ENCODE assay signal across 9 cellular contexts in the genomic region with DNA sequence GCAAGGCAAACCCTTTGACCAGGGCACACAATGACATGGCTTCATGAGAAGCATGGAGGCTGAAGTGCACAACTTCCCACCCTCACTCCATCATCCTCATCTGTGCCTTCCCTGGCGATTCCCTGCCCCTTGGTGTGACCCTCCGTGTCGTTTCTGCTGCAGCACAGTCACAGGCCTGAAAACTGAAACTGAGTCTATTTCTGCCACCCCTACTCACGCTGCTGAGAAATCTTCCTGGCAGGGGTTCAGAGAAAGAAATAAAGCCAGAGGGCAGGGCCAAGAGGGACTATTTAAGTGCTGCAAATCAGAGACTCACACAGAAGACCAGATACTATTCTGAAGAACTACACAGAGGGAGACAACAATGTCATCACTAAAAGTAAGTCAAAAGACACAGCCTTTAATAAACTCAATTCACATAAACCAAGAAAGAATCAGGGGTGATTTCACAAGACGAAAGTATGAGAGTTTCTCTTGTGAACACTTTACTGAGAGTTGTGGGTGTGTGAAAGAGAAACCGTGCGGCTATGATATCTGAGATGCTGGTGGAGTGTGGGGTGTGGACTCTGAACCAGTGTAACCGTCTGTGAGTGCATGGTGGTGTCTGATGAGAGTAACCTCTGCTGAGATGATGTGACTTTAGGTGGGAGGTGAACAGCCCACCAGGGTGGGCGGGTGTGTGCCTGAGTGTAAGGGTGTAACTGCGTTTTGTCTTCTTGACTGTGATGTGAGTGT. TPM values are rescaled to one million over a fixed set of nuclear protein-coding genes. Genes with fewer than 3 reads are reported as not detected.
A peak's percentile ranks its signal among the peaks of the same experiment; 100 is the strongest.
DNase-seq lines count a peak whose midpoint lies in the region; ATAC-seq, FAIRE-seq and TF ChIP-seq lines count a peak whose summit lies in the region.
"Had no signal": no experiment of that assay in that cellular context is flagged by ENCODE, and none has a peak within 500 bp of the region (broad histone marks: within the 10 kb centered on the region; RNA-seq: fewer than 3 reads in every experiment).

No MANE protein-coding gene starts in this region.

- peaks cover 1 to 4% of the 10 kb centered on the region in 2 experiments; a peak in 2 of 5 replicates for H3K27me3 ChIP-seq in HepG2 (ENCODE audit: control insufficient read depth in 1 of 2, insufficient read depth in 2 of 2, low read length in 2 of 2)
- H3K27me3 ChIP-seq in right lobe of liver: no peaks in the 10 kb centered on the region
- H3K27me3 ChIP-seq in aorta (ENCODE audit: control insufficient read depth in 1 of 2, insufficient read depth in 2 of 2, low read length in 1 of 2): no peaks in the 10 kb centered on the region
- H3K27me3 ChIP-seq: BLaER1 had no signal

- no TSS peak for BruUV-seq in HepG2 (replicated peaks; lab: Mats Ljungman, UMichigan)

- intact Hi-C loops in HepG2 (cut with micrococcal nuclease; ENCODE audit: unreplicated experiment): loop anchor here (5.0 kb wide), 1 partner anchor 88 kb away; no protein-coding TSS in a partner anchor
- intact Hi-C loops in right lobe of liver (cut with DNase I): loop anchor here in 1 of 2 donors (10.0 kb wide), 1 partner anchor 124 kb away; no protein-coding TSS in a partner anchor
- intact Hi-C loops in aorta (cut with DNase I): no loop called here

- H3K79me2 ChIP-seq in HepG2 (ENCODE audit: insufficient read depth, low read length): no peaks in the 10 kb centered on the region

- no peak for TF ChIP-seq POLR2A in HepG2 (IDR thresholded peaks at IDR 0.05; ENCODE audit: insufficient read depth in 1 of 2, low read depth in 2 of 2, low read length in 2 of 2)
- no peak for TF ChIP-seq POLR2A in right lobe of liver (IDR thresholded peaks at IDR 0.05)

- H3K27ac ChIP-seq in HepG2 (ENCODE audit: extremely low read length, insufficient read depth, low read length) (no peak overlapping the region), right lobe of liver (no peak overlapping the region), aorta (ENCODE audit: low read depth in 1 of 2, low read length in 2 of 2) (no peak overlapping the region)
- H3K27ac ChIP-seq: BLaER1 had no signal

- TF ChIP-seq EP300 in HepG2 (IDR thresholded peaks at IDR 0.05; ENCODE audit: low read depth in 2 of 2, low read length in 2 of 2): no peak
- no peak for TF ChIP-seq EP300 in HepG2 (CRISPR knock-in tag; IDR thresholded peaks at IDR 0.05; ENCODE audit: borderline replicate concordance)

- ATAC-seq in HepG2 (peak; percentile 48; the same call in 2 of the 3 replicates), right lobe of liver (no peak), aorta (ENCODE audit: low FRiP score) (peak; percentile 26), HG02623 (IDR thresholded peaks at IDR 0.05; ENCODE audit: unreplicated experiment) (no peak)

- no peak for TF ChIP-seq CTCF in HepG2 (CRISPR knock-in tag; IDR thresholded peaks at IDR 0.05)
- TF ChIP-seq CTCF in right lobe of liver (IDR thresholded peaks at IDR 0.05): no peak
- TF ChIP-seq CTCF in fibroblast of the aortic adventitia (IDR thresholded peaks at IDR 0.05; ENCODE audit: insufficient read depth, low read length): no peak

- POLR2A ChIA-PET in HepG2 (lab: Yijun Ruan, JAX): no interaction called here

- DNase-seq in HepG2 (ENCODE audit: low spot score): no peak
- DNase-seq in right lobe of liver: no peak
- no peak for DNase-seq in HTR-8/SVneo (ENCODE audit: insufficient read length, low spot score)
- peak; percentile 6 for DNase-seq in fibroblast of the aortic adventitia (ENCODE audit: low read depth)
- no peak for DNase-seq in aorta
- DNase-seq in NCI-H2081 (lab: John Stamatoyannopoulos, UW): no peak
- no peak for DNase-seq in NCI-H1105 treated with DMSO at 0.1 percent for 48 hours (lab: John Stamatoyannopoulos, UW)

- H3K36me3 ChIP-seq in HepG2 (replicated peaks in 1 of 2; ENCODE audit: control insufficient read depth in 1 of 2, insufficient read depth in 2 of 2, low read length in 2 of 2): no peaks in the 10 kb centered on the region
- H3K36me3 ChIP-seq in right lobe of liver: no peaks in the 10 kb centered on the region
- no peaks in the 10 kb centered on the region for H3K36me3 ChIP-seq in aorta (ENCODE audit: control insufficient read depth in 1 of 2, insufficient read depth in 2 of 2, low read length in 1 of 2)
- H3K36me3 ChIP-seq: BLaER1 had no signal

- CTCF ChIA-PET in HepG2 (lab: Yijun Ruan, JAX; ENCODE audit: low intra/inter-chr PET ratio, low total read pairs): no interaction called here

- no peak overlapping the region for H3K4me3 ChIP-seq in HepG2 (replicated peaks in 1 of 3; ENCODE audit: insufficient read depth in 1 of 3, low read depth in 2 of 3, low read length in 3 of 3)
- no peak overlapping the region for H3K4me3 ChIP-seq in right lobe of liver
- no peak overlapping the region for H3K4me3 ChIP-seq in fibroblast of the aortic adventitia (ENCODE audit: low read depth, low read length)
- H3K4me3 ChIP-seq in aorta (ENCODE audit: low read length in 2 of 2): no peak overlapping the region
- H3K4me3 ChIP-seq: BLaER1 had no signal

- 7% methylated on average over 10 of the region's 10 CpGs for WGBS in HepG2 (ENCODE audit: low lambda C conversion rate)
- WGBS in right lobe of liver (ENCODE audit: insufficient coverage, low coverage, low lambda C conversion rate, missing lambda C conversion rate): 63% methylated on average over 10 of the region's 10 CpGs
- 38 to 39% methylated on average over 10 of the region's 10 CpGs for WGBS in aorta, 2 donors

- no peak overlapping the region for H2AFZ ChIP-seq in HepG2 (ENCODE audit: low read length)

- H3K9ac ChIP-seq in HepG2 (ENCODE audit: insufficient read depth, low read depth, low read length): no peak overlapping the region
- H3K9ac ChIP-seq: BLaER1 had no signal

- no peak for TF ChIP-seq RAD21 in HepG2 (CRISPR knock-in tag; IDR thresholded peaks at IDR 0.05)

- peak overlapping the region; percentile 50; the same call in 1 of the 2 replicates for H3K4me2 ChIP-seq in HepG2 (ENCODE audit: low read depth, low read length)
- H3K4me2 ChIP-seq: BLaER1 had no signal

- no peaks in the 10 kb centered on the region for H3K9me3 ChIP-seq in HepG2 (ENCODE audit: low read length)
- no peaks in the 10 kb centered on the region for H3K9me3 ChIP-seq in right lobe of liver
- no peaks in the 10 kb centered on the region for H3K9me3 ChIP-seq in aorta (ENCODE audit: control insufficient read depth, low read length)
- H3K9me3 ChIP-seq: BLaER1 had no signal

- H4K20me1 ChIP-seq in HepG2 (ENCODE audit: insufficient read depth, low read length): no peaks in the 10 kb centered on the region
- H4K20me1 ChIP-seq: BLaER1 had no signal

- FAIRE-seq in HepG2 (lab: Jason Lieb, UNC) (no peak), HTR-8/SVneo (lab: Jason Lieb, UNC) (peak; percentile 54)

- peaks cover 26% of the 10 kb centered on the region for H3K4me1 ChIP-seq in HepG2 (ENCODE audit: insufficient read depth, low read length)
- H3K4me1 ChIP-seq in right lobe of liver: peaks cover 0 to 6% (median 0%) of the 10 kb centered on the region in 4 donors
- H3K4me1 ChIP-seq in aorta (ENCODE audit: control insufficient read depth in 1 of 2, insufficient read depth in 2 of 2, low read length in 2 of 2): no peaks in the 10 kb centered on the region

- in situ Hi-C loops in HepG2 (cut with HindIII; ENCODE audit: extremely low pct_ligation_motif_present, low pct_unique_long_range_greater_than_20kb): no loop called here

RNA-seq across cellular contexts. Expression of a gene that starts 23.5 kb away (rescaled TPM):
- total RNA-seq in HepG2 (2016; rRNA removed; fragmentation: Illumina TruSeq; extraction: Trizol) (not detected in 2 replicates), right lobe of liver (not detected), fibroblast of the aortic adventitia (ENCODE audit: low replicate concordance) (not detected in 2 replicates), aorta (not detected)
- not detected in 2 replicates for total RNA-seq in HepG2 (2016; cell fraction: cytosol; rRNA removed; fragmentation: Illumina TruSeq; extraction: Trizol; ENCODE audit: low read depth)
- total RNA-seq in HepG2 (2016; cell fraction: insoluble cytoplasmic fraction; rRNA removed; fragmentation: Illumina TruSeq; extraction: Trizol): not detected in 2 replicates
- not detected in 2 replicates for total RNA-seq in HepG2 (2016; cell fraction: membrane; rRNA removed; fragmentation: Illumina TruSeq; extraction: Trizol)
- total RNA-seq in HepG2 (2016; cell fraction: nucleus; rRNA removed; fragmentation: Illumina TruSeq; extraction: Trizol): not detected in 2 replicates
- polyA plus RNA-seq in HepG2 (2011; rRNA removed) (not detected in 2 replicates), aorta (not detected)
- not detected in 2 replicates for polyA plus RNA-seq in HepG2 (2011; cell fraction: cytosol; rRNA removed)
- polyA plus RNA-seq in HepG2 (2011; cell fraction: nucleus; rRNA removed): not detected in 2 replicates
- not detected in 2 replicates for polyA plus RNA-seq in HepG2 (2012)
- polyA plus RNA-seq in HepG2 (2016; cell fraction: cytosol; fragmentation: Illumina TruSeq; extraction: Trizol; ENCODE audit: low read depth): not detected in 2 replicates
- polyA plus RNA-seq in HepG2 (2016; cell fraction: insoluble cytoplasmic fraction; fragmentation: Illumina TruSeq; extraction: Trizol; ENCODE audit: low read depth): not detected in 2 replicates
- polyA plus RNA-seq in HepG2 (2016; cell fraction: membrane; fragmentation: Illumina TruSeq; extraction: Trizol; ENCODE audit: low read depth): not detected in 2 replicates
- not detected in 2 replicates for polyA plus RNA-seq in HepG2 (2016; cell fraction: nucleus; fragmentation: Illumina TruSeq; extraction: Trizol; ENCODE audit: insufficient read depth, low read depth)
- polyA minus RNA-seq in HepG2 (2011; rRNA and poly(A)+ RNA removed; ENCODE audit: low replicate concordance): not detected in 2 replicates
- polyA minus RNA-seq in HepG2 (2011; cell fraction: cytosol; rRNA and poly(A)+ RNA removed): not detected in 2 replicates
- polyA minus RNA-seq in HepG2 (2011; cell fraction: nucleus; rRNA and poly(A)+ RNA removed): not detected in 2 replicates

RNA-seq across cellular contexts. Expression of a gene that starts 25.1 kb away (rescaled TPM):
- not detected in 2 replicates for total RNA-seq in HepG2 (2016; rRNA removed; fragmentation: Illumina TruSeq; extraction: Trizol)
- total RNA-seq in HepG2 (2016; cell fraction: cytosol; rRNA removed; fragmentation: Illumina TruSeq; extraction: Trizol; ENCODE audit: low read depth): not detected in 2 replicates
- not detected in 2 replicates for total RNA-seq in HepG2 (2016; cell fraction: insoluble cytoplasmic fraction; rRNA removed; fragmentation: Illumina TruSeq; extraction: Trizol)
- total RNA-seq in HepG2 (2016; cell fraction: membrane; rRNA removed; fragmentation: Illumina TruSeq; extraction: Trizol): not detected in 2 replicates
- not detected in 2 replicates for total RNA-seq in HepG2 (2016; cell fraction: nucleus; rRNA removed; fragmentation: Illumina TruSeq; extraction: Trizol)
- polyA plus RNA-seq in HepG2 (2011; rRNA removed): not detected in 2 replicates
- polyA plus RNA-seq in HepG2 (2011; cell fraction: cytosol; rRNA removed): not detected in 2 replicates
- polyA plus RNA-seq in HepG2 (2011; cell fraction: nucleus; rRNA removed): not detected in 2 replicates
- 0.53 and 2.3 TPM in 2 replicates for polyA plus RNA-seq in HepG2 (2012)
- polyA plus RNA-seq in HepG2 (2016; cell fraction: cytosol; fragmentation: Illumina TruSeq; extraction: Trizol; ENCODE audit: low read depth): not detected in 2 replicates
- not detected in 2 replicates for polyA plus RNA-seq in HepG2 (2016; cell fraction: insoluble cytoplasmic fraction; fragmentation: Illumina TruSeq; extraction: Trizol; ENCODE audit: low read depth)
- not detected in 2 replicates for polyA plus RNA-seq in HepG2 (2016; cell fraction: membrane; fragmentation: Illumina TruSeq; extraction: Trizol; ENCODE audit: low read depth)
- polyA plus RNA-seq in HepG2 (2016; cell fraction: nucleus; fragmentation: Illumina TruSeq; extraction: Trizol; ENCODE audit: insufficient read depth, low read depth): not detected in 2 replicates
- not detected in 2 replicates for polyA minus RNA-seq in HepG2 (2011; rRNA and poly(A)+ RNA removed; ENCODE audit: low replicate concordance)
- polyA minus RNA-seq in HepG2 (2011; cell fraction: cytosol; rRNA and poly(A)+ RNA removed): not detected in 2 replicates
- polyA minus RNA-seq in HepG2 (2011; cell fraction: nucleus; rRNA and poly(A)+ RNA removed): not detected in 2 replicates
- total RNA-seq in right lobe of liver: not detected
- total RNA-seq in fibroblast of the aortic adventitia (ENCODE audit: low replicate concordance): not detected in 2 replicates
- not detected for total RNA-seq in aorta
- polyA plus RNA-seq in aorta: not detected

RNA-seq across cellular contexts. Expression of a gene that starts 58.6 kb away (rescaled TPM):
- total RNA-seq in HepG2 (2016; rRNA removed; fragmentation: Illumina TruSeq; extraction: Trizol) (not detected in 2 replicates), right lobe of liver (not detected), fibroblast of the aortic adventitia (ENCODE audit: low replicate concordance) (not detected in 2 replicates), aorta (not detected)
- total RNA-seq in HepG2 (2016; cell fraction: cytosol; rRNA removed; fragmentation: Illumina TruSeq; extraction: Trizol; ENCODE audit: low read depth): not detected in 2 replicates
- not detected in 2 replicates for total RNA-seq in HepG2 (2016; cell fraction: insoluble cytoplasmic fraction; rRNA removed; fragmentation: Illumina TruSeq; extraction: Trizol)
- total RNA-seq in HepG2 (2016; cell fraction: membrane; rRNA removed; fragmentation: Illumina TruSeq; extraction: Trizol): not detected in 2 replicates
- not detected in 2 replicates for total RNA-seq in HepG2 (2016; cell fraction: nucleus; rRNA removed; fragmentation: Illumina TruSeq; extraction: Trizol)
- polyA plus RNA-seq in HepG2 (2011; rRNA removed) (not detected in 2 replicates), aorta (not detected)
- not detected in 2 replicates for polyA plus RNA-seq in HepG2 (2011; cell fraction: cytosol; rRNA removed)
- not detected in 2 replicates for polyA plus RNA-seq in HepG2 (2011; cell fraction: nucleus; rRNA removed)
- not detected in 2 replicates for polyA plus RNA-seq in HepG2 (2012)
- polyA plus RNA-seq in HepG2 (2016; cell fraction: cytosol; fragmentation: Illumina TruSeq; extraction: Trizol; ENCODE audit: low read depth): not detected in 2 replicates
- polyA plus RNA-seq in HepG2 (2016; cell fraction: insoluble cytoplasmic fraction; fragmentation: Illumina TruSeq; extraction: Trizol; ENCODE audit: low read depth): not detected in 2 replicates
- polyA plus RNA-seq in HepG2 (2016; cell fraction: membrane; fragmentation: Illumina TruSeq; extraction: Trizol; ENCODE audit: low read depth): not detected in 2 replicates
- not detected in 2 replicates for polyA plus RNA-seq in HepG2 (2016; cell fraction: nucleus; fragmentation: Illumina TruSeq; extraction: Trizol; ENCODE audit: insufficient read depth, low read depth)
- polyA minus RNA-seq in HepG2 (2011; rRNA and poly(A)+ RNA removed; ENCODE audit: low replicate concordance): not detected in 2 replicates
- not detected in 2 replicates for polyA minus RNA-seq in HepG2 (2011; cell fraction: cytosol; rRNA and poly(A)+ RNA removed)
- polyA minus RNA-seq in HepG2 (2011; cell fraction: nucleus; rRNA and poly(A)+ RNA removed): not detected in 2 replicates

Comparison
In these comparisons a context has a peak if more than half of its experiments do, and no peak if none do; other contexts are left out.
1. ATAC-seq: peak in HepG2 (single experiment) and aorta (single experiment); none in right lobe of liver (0 of 4) and HG02623 (single experiment).